1 cellular context compared by ENCODE assay signal in the genomic region with DNA sequence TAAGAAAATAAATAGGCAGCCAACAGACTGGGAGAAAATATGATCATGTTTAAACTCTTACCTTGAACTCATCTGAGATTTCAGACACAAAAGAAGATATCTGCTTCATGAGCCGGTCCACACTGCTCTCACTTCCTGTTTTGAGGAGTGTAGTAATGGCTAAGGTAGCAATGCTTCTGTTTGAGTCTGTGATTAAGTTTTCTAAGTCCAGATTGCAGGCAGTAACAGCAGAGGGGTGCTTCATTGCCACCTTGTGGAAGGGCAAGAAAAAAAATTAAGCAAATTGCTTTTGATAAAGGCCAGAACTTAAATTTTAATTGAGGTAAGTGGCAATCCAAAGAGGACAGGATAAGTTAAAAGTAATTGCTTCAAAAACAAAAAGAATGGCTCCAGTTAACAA.
A peak's percentile ranks its signal among the peaks of the same experiment; 100 is the strongest.
TF ChIP-seq lines count a peak whose summit lies in the region.

No MANE protein-coding gene starts in this region.

TF ChIP-seq in K562, 482 proteins besides CTCF, POLR2A, EP300 and RAD21 (continued from another document):
- TF ChIP-seq RB1 (IDR thresholded peaks at IDR 0.05; ENCODE audit: low read depth) (peak; percentile 66; the same call in 1 of the 2 replicates), EWSR1 (IDR thresholded peaks at IDR 0.05; ENCODE audit: borderline replicate concordance, low read depth, partially characterized antibody) (no peak), PTBP1 (IDR thresholded peaks at IDR 0.05; ENCODE audit: low read depth, low read length) (no peak)
TF ChIP-seq in K562: peak in this region for 18.
